In genomic region chr17:27513849-27514248, GRCh38 we compare ENCODE assay signal across 24 cellular contexts. TPM values are rescaled to one million over a fixed set of nuclear protein-coding genes. Genes with fewer than 3 reads are reported as not detected.
DNase-seq lines count a peak whose midpoint lies in the region; ATAC-seq and TF ChIP-seq lines count a peak whose summit lies in the region.
"Had no signal": no experiment of that assay in that cellular context is flagged by ENCODE, and none has a peak within 500 bp of the region (broad histone marks: within the 10 kb centered on the region; RNA-seq: fewer than 3 reads in every experiment).

No MANE protein-coding gene starts in this region.

- peak overlapping the region; percentile 34; the same call in 1 of the 2 replicates for H3K4me3 ChIP-seq in GM23338
- H3K4me3 ChIP-seq: gastrocnemius medialis, lower lobe of right lung had no signal

- H3K27ac Mint-ChIP-seq in GM23338 (peak overlapping the region; percentile 86), WTC11 (peak overlapping the region; percentile 89)
- H3K27ac Mint-ChIP-seq: immature natural killer cell, natural killer cell, progenitor cell of endocrine pancreas had no signal

- POLR2A ChIA-PET in WTC11 (lab: Charles Lee) = interaction anchor here (1.0 kb wide), 1 partner anchor 58 kb away, joined by 3 read pairs; no protein-coding TSS in a partner anchor

- ATAC-seq in GM23338 (peak; percentile 38), WTC11 (peak; percentile 22), HG02588 (IDR thresholded peaks at IDR 0.05; ENCODE audit: unreplicated experiment) (no peak)
- ATAC-seq: gastrocnemius medialis, lower lobe of right lung, natural killer cell had no signal

- CTCF ChIA-PET in WTC11 (lab: Charles Lee) = interaction anchor here (0.6 to 3.3 kb wide), 4 partner anchors 14 to 89 kb away, joined by 3 to 14 read pairs (median 4); partner anchors contain the start of gene KSR1

- H3K4me3 Mint-ChIP-seq in GM23338 (no peak overlapping the region; the same call in 2 of the 3 replicates), WTC11 (no peak overlapping the region; the same call in 1 of the 2 replicates)
- H3K4me3 Mint-ChIP-seq: immature natural killer cell, natural killer cell had no signal

- peaks cover 98% of the 10 kb centered on the region for H3K79me2 ChIP-seq in GM23338 (replicated peaks; ENCODE audit: insufficient read depth)

- no peaks in the 10 kb centered on the region for H4K20me1 ChIP-seq in GM23338 (replicated peaks; ENCODE audit: insufficient read depth)

- H3K27me3 ChIP-seq in GM23338 (ENCODE audit: insufficient read depth) = no peaks in the 10 kb centered on the region
- H3K27me3 ChIP-seq: gastrocnemius medialis had no signal

- H3K4me1 Mint-ChIP-seq in GM23338 (peaks cover 65% of the 10 kb centered on the region), WTC11 (peaks cover 80% of the 10 kb centered on the region)

- peaks cover 4% of the 10 kb centered on the region; the same call in 1 of the 2 replicates for H3F3A ChIP-seq in GM23338 (replicated peaks; ENCODE audit: low read depth)

- no peaks in the 10 kb centered on the region for H3K36me3 ChIP-seq in GM23338 (ENCODE audit: insufficient read depth)
- H3K36me3 ChIP-seq: gastrocnemius medialis, lower lobe of right lung had no signal

- H3K9me3 Mint-ChIP-seq in GM23338 = no peaks in the 10 kb centered on the region
- H3K9me3 Mint-ChIP-seq in WTC11 = no peaks in the 10 kb centered on the region
- H3K9me3 Mint-ChIP-seq: immature natural killer cell, natural killer cell had no signal

- peak overlapping the region; percentile 74 for H3K4me2 ChIP-seq in GM23338

- no peak for TF ChIP-seq POLR2A in erythroblast (IDR thresholded peaks at IDR 0.05; ENCODE audit: low read length)

- H3K36me3 Mint-ChIP-seq in GM23338 (ENCODE audit: low read depth) (no peaks in the 10 kb centered on the region), WTC11 (no peaks in the 10 kb centered on the region)
- H3K36me3 Mint-ChIP-seq: immature natural killer cell, natural killer cell had no signal

- DNase-seq in GM23338 (ENCODE audit: low spot score) (no peak), WTC11 (ENCODE audit: low spot score) (no peak), hippocampal formation (lab: John Stamatoyannopoulos, UW) (peak; percentile 66 to 92), pons (ENCODE audit: low spot score) (peak; percentile 97), HPDE6-E6E7 (ENCODE audit: extremely low spot score) (no peak), erythroblast (lab: John Stamatoyannopoulos, UW) (no peak), HuH-7 (ENCODE audit: low spot score) (no peak)
- DNase-seq: activated CD4-positive, alpha-beta T cell treated with anti-CD3 and anti-CD28 coated beads for 48 hours; activated CD8-positive, alpha-beta memory T cell treated with anti-CD3 and anti-CD28 coated beads, Interleukin-2, amount 50 U/mL, for 48 hours; activated gamma-delta T cell treated with Interleukin-2 at 50 U/mL for 16 hours; COR-L47; cortex of kidney; EL; gastrocnemius medialis; immature natural killer cell; lower lobe of right lung; natural killer cell; NCI-H1436; RPMI8226; small intestine; stimulated activated CD4-positive, alpha-beta T cell treated with anti-CD3 and anti-CD28 coated beads, Interleukin-4, amount 100 ng/mL, for 24 hours had no signal

- H3K4me1 ChIP-seq in GM23338 (ENCODE audit: insufficient read depth) = peaks cover 60% of the 10 kb centered on the region
- H3K4me1 ChIP-seq: gastrocnemius medialis had no signal

- H3K27me3 Mint-ChIP-seq in GM23338 (ENCODE audit: insufficient read depth, low read depth, poor library complexity) (peaks cover 10% of the 10 kb centered on the region), WTC11 (ENCODE audit: low read depth) (no peaks in the 10 kb centered on the region)
- H3K27me3 Mint-ChIP-seq: progenitor cell of endocrine pancreas had no signal

- H2AFZ ChIP-seq in GM23338 = no peak overlapping the region

- H3K27ac ChIP-seq in GM23338 (ENCODE audit: low read depth) = peak overlapping the region; percentile 91
- H3K27ac ChIP-seq: epithelial cell of prostate, gastrocnemius medialis, lower lobe of right lung had no signal

- no peak for TF ChIP-seq CTCF in GM23338 (conservative IDR thresholded peaks at IDR 0.05; ENCODE audit: low read depth in 2 of 2)
- no peak for TF ChIP-seq CTCF in WTC11 (IDR thresholded peaks at IDR 0.05)

- peaks cover 2% of the 10 kb centered on the region; the same call in 1 of the 2 replicates for H3K9me2 ChIP-seq in GM23338 (ENCODE audit: insufficient read depth)

TF ChIP-seq in GM23338, 12 proteins besides CTCF, POLR2A, EP300 and RAD21 (continues in another document):
- TF ChIP-seq EZH2phosphoT487 (IDR thresholded peaks at IDR 0.05; ENCODE audit: unreplicated experiment) (no peak), ZNF331 (CRISPR knock-in tag; IDR thresholded peaks at IDR 0.05; ENCODE audit: low read depth) (no peak), EZH2 (IDR thresholded peaks at IDR 0.05; ENCODE audit: low read depth, unreplicated experiment) (no peak), REST (IDR thresholded peaks at IDR 0.05; ENCODE audit: unreplicated experiment) (no peak)

TF ChIP-seq in WTC11, 78 proteins besides CTCF, POLR2A, EP300 and RAD21:
- TF ChIP-seq CBFB (CRISPR knock-in tag; IDR thresholded peaks at IDR 0.05; ENCODE audit: low read depth) = no peak
- TF ChIP-seq ATF1 (CRISPR knock-in tag; IDR thresholded peaks at IDR 0.05) = no peak
- no peak for TF ChIP-seq SOX15 (CRISPR knock-in tag; IDR thresholded peaks at IDR 0.05)
- TF ChIP-seq ZBTB21 (CRISPR knock-in tag; IDR thresholded peaks at IDR 0.05; ENCODE audit: borderline replicate concordance) = no peak
- no peak for TF ChIP-seq JAZF1 (CRISPR knock-in tag; IDR thresholded peaks at IDR 0.05)
- TF ChIP-seq SMAD4 (CRISPR knock-in tag; IDR thresholded peaks at IDR 0.05) = no peak
- TF ChIP-seq, protein P1, sequence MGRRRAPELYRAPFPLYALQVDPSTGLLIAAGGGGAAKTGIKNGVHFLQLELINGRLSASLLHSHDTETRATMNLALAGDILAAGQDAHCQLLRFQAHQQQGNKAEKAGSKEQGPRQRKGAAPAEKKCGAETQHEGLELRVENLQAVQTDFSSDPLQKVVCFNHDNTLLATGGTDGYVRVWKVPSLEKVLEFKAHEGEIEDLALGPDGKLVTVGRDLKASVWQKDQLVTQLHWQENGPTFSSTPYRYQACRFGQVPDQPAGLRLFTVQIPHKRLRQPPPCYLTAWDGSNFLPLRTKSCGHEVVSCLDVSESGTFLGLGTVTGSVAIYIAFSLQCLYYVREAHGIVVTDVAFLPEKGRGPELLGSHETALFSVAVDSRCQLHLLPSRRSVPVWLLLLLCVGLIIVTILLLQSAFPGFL (CRISPR knock-in tag; IDR thresholded peaks at IDR 0.05; ENCODE audit: borderline replicate concordance) = no peak
- TF ChIP-seq ATF3 (CRISPR knock-in tag; conservative IDR thresholded peaks at IDR 0.05) = no peak
- no peak for TF ChIP-seq ZNF263 (CRISPR knock-in tag; IDR thresholded peaks at IDR 0.05; ENCODE audit: low read depth)
- no peak for TF ChIP-seq MYBL2 (CRISPR knock-in tag; IDR thresholded peaks at IDR 0.05)
- TF ChIP-seq ZNF121 (CRISPR knock-in tag; IDR thresholded peaks at IDR 0.05) = no peak
- TF ChIP-seq ESRRA (CRISPR knock-in tag; IDR thresholded peaks at IDR 0.05; ENCODE audit: borderline replicate concordance) = no peak
- TF ChIP-seq, protein P2, sequence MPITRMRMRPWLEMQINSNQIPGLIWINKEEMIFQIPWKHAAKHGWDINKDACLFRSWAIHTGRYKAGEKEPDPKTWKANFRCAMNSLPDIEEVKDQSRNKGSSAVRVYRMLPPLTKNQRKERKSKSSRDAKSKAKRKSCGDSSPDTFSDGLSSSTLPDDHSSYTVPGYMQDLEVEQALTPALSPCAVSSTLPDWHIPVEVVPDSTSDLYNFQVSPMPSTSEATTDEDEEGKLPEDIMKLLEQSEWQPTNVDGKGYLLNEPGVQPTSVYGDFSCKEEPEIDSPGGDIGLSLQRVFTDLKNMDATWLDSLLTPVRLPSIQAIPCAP (CRISPR knock-in tag; IDR thresholded peaks at IDR 0.05) = no peak
- no peak for TF ChIP-seq CREB1 (CRISPR knock-in tag; IDR thresholded peaks at IDR 0.05)

RNA-seq across cellular contexts. Expression of gene KSR1, which starts 57.6 kb away (rescaled TPM):
- 35.6 and 53.2 TPM in 2 replicates for total RNA-seq in GM23338 (2014; rRNA removed; shearing (Covaris generic))
- polyA plus RNA-seq in GM23338 (2016; fragmentation: Nextera tagmentation; extraction: Ambion mirVana) = 7.8 and 8.5 TPM in 2 replicates
- total RNA-seq in WTC11 (2021) = 38.0 to 45.5 TPM (median 39.7 TPM) in 3 replicates

Comparison
In these comparisons a context has a peak if more than half of its experiments do, and no peak if none do; other contexts are left out.
1. DNase-seq: peak in hippocampal formation (2 of 2) and pons (single experiment); none in GM23338 (single experiment), WTC11 (single experiment), HPDE6-E6E7 (single experiment), erythroblast (0 of 2) and HuH-7 (single experiment).